ENCODE assay signal across 21 cellular contexts in the genomic region with DNA sequence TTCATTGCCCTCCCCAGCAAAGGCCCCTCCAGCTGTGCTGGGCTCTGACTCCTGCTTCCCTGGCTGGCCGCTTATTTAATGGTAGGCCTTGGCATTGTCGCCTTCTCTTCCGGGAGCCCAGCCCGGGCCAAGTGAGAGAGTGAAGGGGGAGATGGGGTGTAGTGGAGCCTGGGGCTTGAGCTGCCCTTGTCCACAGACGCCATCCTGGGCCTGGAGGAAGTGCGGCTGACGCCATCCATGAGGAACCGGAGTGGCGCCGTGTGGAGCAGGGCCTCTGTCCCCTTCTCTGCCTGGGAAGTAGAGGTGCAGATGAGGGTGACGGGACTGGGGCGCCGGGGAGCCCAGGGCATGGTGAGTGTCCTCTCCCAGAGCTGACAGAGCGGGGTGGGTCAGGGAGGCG. TPM values are rescaled to one million over a fixed set of nuclear protein-coding genes. Genes with fewer than 3 reads are reported as not detected.
"Had no signal": no experiment of that assay in that cellular context is flagged by ENCODE, and none has a peak within 500 bp of the region (broad histone marks: within the 10 kb centered on the region; RNA-seq: fewer than 3 reads in every experiment).

No MANE protein-coding gene starts in this region.

- H3K9me3 ChIP-seq: body of pancreas, colonic mucosa, testis, upper lobe of left lung had no signal

- FAIRE-seq: TTC549 had no signal

- H3K27ac ChIP-seq: body of pancreas, foreskin keratinocyte, testis, upper lobe of left lung had no signal

- DNase-seq: activated B cell treated with CpG ODN at 0.5 μM for 24 hours; activated CD4-positive, alpha-beta memory T cell treated with anti-CD3 and anti-CD28 coated beads for 36 hours; activated CD4-positive, alpha-beta T cell treated with anti-CD3 and anti-CD28 coated beads for 4 hours; activated naive CD4-positive, alpha-beta T cell; activated naive CD8-positive, alpha-beta T cell treated with anti-CD3 and anti-CD28 coated beads for 36 hours; activated T-cell treated with anti-CD3 and anti-CD28 coated beads for 4 hours; body of pancreas; central memory CD4-positive, alpha-beta T cell; colonic mucosa; endodermal cell; foreskin keratinocyte; glutamatergic neuron; islet precursor cell; midbrain; retina; testis; upper lobe of left lung had no signal

- H3K36me3 ChIP-seq: colonic mucosa, upper lobe of left lung had no signal

- H3K27me3 ChIP-seq: body of pancreas, colonic mucosa, foreskin keratinocyte, testis, upper lobe of left lung had no signal

- H3K4me3 ChIP-seq: body of pancreas, colonic mucosa, upper lobe of left lung had no signal

RNA-seq across cellular contexts. Expression of a gene that starts 3.3 kb away (rescaled TPM):
- total RNA-seq: activated CD4-positive, alpha-beta memory T cell treated with anti-CD3 and anti-CD28 coated beads for 36 hours; body of pancreas; colonic mucosa; endodermal cell; fibroblast of lung; foreskin keratinocyte; lung microvascular endothelial cell; skeletal muscle tissue had no signal

RNA-seq across cellular contexts. Expression of a gene that starts 10.5 kb away (rescaled TPM):
- total RNA-seq: activated CD4-positive, alpha-beta memory T cell treated with anti-CD3 and anti-CD28 coated beads for 36 hours; body of pancreas; colonic mucosa; endodermal cell; fibroblast of lung; foreskin keratinocyte; lung microvascular endothelial cell; skeletal muscle tissue; upper lobe of left lung had no signal
